In the genomic region with DNA sequence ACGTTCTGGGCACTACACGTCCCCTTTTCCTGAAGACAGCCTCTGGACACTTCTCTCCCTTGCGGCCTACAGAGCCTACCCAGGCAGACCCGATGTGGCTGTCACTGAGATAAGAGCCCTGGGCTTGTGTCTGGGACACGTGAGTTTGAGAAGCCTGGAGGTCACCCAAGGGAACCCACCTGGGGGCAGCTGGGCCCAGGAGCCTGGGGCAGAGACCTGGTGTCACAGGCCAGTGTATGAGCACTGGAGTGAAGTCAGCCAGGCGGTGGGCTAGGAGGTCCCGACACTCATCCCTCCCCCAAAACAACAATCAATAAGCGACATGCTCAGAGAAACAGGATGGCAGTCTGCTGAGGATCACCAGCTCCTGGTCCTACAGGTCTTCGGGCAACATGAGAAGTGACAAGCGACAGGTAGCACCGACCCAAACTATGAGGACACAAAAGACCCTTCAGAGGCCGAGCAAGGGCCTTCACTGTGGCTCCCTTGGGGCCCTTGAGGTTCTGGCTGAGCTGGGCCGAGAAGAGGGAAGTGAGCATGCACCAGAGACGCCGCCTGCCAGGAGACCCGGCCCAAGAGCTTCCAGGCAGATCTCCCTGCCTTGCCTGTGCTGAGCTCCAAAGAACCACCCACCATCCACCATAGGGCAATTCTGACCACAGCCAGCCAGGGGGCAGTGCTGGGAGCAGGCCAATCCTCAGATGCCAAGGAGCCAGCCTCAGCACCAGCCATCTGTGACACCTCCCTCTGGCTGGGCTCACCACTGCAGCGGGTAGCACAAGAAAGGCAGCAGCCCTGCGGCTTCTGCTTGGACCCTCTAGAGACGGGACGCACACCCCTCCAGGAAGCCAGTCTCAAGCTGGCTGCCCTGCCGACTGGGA, we compare ENCODE assay signal across 9 cellular contexts. TPM values are rescaled to one million over a fixed set of nuclear protein-coding genes. Genes with fewer than 3 reads are reported as not detected.
DNase-seq lines count a peak whose midpoint lies in the region; ATAC-seq and TF ChIP-seq lines count a peak whose summit lies in the region.
"Had no signal": no experiment of that assay in that cellular context is flagged by ENCODE, and none has a peak within 500 bp of the region (broad histone marks: within the 10 kb centered on the region; RNA-seq: fewer than 3 reads in every experiment).

No MANE protein-coding gene starts in this region.

- DNase-seq in COLO829 (ENCODE audit: low spot score) (peak; percentile 45), RWPE2 (ENCODE audit: low spot score) (no peak), glomerular visceral epithelial cell (ENCODE audit: extremely low spot score) (peak; percentile 44), NCI-H524 treated with DMSO at 0.1 percent for 48 hours (lab: John Stamatoyannopoulos, UW) (no peak), activated gamma-delta T cell (lab: John Stamatoyannopoulos, UW) (no peak)
- DNase-seq in activated T-helper 1 cell treated with anti-CD3 and anti-CD28 coated beads, Interleukin-12 subunit alpha, Interleukin-12 subunit beta, Interleukin-2, Interleukin-4 antibody, amounts not matched to agents 30 ng/mL and 10 ng/mL and 1 ng/mL, durations not matched to agents 14 hours and 24 hours and 36 hours (ENCODE audit: low spot score) = no peak

- no peaks in the 10 kb centered on the region for H3K4me1 Mint-ChIP-seq in activated T-helper 1 cell treated with anti-CD3 and anti-CD28 coated beads, Interleukin-12 subunit alpha, Interleukin-12 subunit beta, Interleukin-2, Interleukin-4 antibody, amounts not matched to agents 30 ng/mL and 10 ng/mL and 1 ng/mL, durations not matched to agents 14 hours and 24 hours and 36 hours (ENCODE audit: low read depth)

- H3K4me3 ChIP-seq in RWPE2 (ENCODE audit: severe bottlenecking) = no peak overlapping the region
- H3K4me3 ChIP-seq: SJCRH30 had no signal

- H3K4me1 ChIP-seq in RWPE2 (ENCODE audit: insufficient read depth, poor library complexity, severe bottlenecking) = no peaks in the 10 kb centered on the region
- H3K4me1 ChIP-seq: SJCRH30 had no signal

- H3K27ac ChIP-seq in RWPE2 (ENCODE audit: poor library complexity, severe bottlenecking) = no peak overlapping the region
- H3K27ac ChIP-seq: SJCRH30 had no signal

- no peaks in the 10 kb centered on the region for H3K9me3 ChIP-seq in RWPE2 (ENCODE audit: severe bottlenecking)
- H3K9me3 ChIP-seq: SJCRH30 had no signal

- peaks cover 3% of the 10 kb centered on the region for H3K27me3 Mint-ChIP-seq in activated T-helper 1 cell treated with anti-CD3 and anti-CD28 coated beads, Interleukin-12 subunit alpha, Interleukin-12 subunit beta, Interleukin-2, Interleukin-4 antibody, amounts not matched to agents 30 ng/mL and 10 ng/mL and 1 ng/mL, durations not matched to agents 14 hours and 24 hours and 36 hours (ENCODE audit: insufficient read depth)

- no peak overlapping the region for H3K4me3 Mint-ChIP-seq in activated T-helper 1 cell treated with anti-CD3 and anti-CD28 coated beads, Interleukin-12 subunit alpha, Interleukin-12 subunit beta, Interleukin-2, Interleukin-4 antibody, amounts not matched to agents 30 ng/mL and 10 ng/mL and 1 ng/mL, durations not matched to agents 14 hours and 24 hours and 36 hours

- ATAC-seq in GM19463 (IDR thresholded peaks at IDR 0.05; ENCODE audit: unreplicated experiment) (peak; percentile 84), RWPE2 (ENCODE audit: low read depth) (peak; percentile 45; the same call in 1 of the 3 replicates), HG02642 (IDR thresholded peaks at IDR 0.05; ENCODE audit: poor library complexity, unreplicated experiment) (no peak)

- H3K36me3 Mint-ChIP-seq in activated T-helper 1 cell treated with anti-CD3 and anti-CD28 coated beads, Interleukin-12 subunit alpha, Interleukin-12 subunit beta, Interleukin-2, Interleukin-4 antibody, amounts not matched to agents 30 ng/mL and 10 ng/mL and 1 ng/mL, durations not matched to agents 14 hours and 24 hours and 36 hours (ENCODE audit: low read depth) = no peaks in the 10 kb centered on the region

- intact Hi-C loops in activated T-helper 1 cell treated with anti-CD3 and anti-CD28 coated beads, Interleukin-12 subunit alpha, Interleukin-12 subunit beta, Interleukin-2, Interleukin-4 antibody, amounts not matched to agents 30 ng/mL and 10 ng/mL and 1 ng/mL, durations not matched to agents 14 hours and 24 hours and 36 hours (cut with micrococcal nuclease) = no loop called here

- H3K27ac Mint-ChIP-seq in activated T-helper 1 cell treated with anti-CD3 and anti-CD28 coated beads, Interleukin-12 subunit alpha, Interleukin-12 subunit beta, Interleukin-2, Interleukin-4 antibody, amounts not matched to agents 30 ng/mL and 10 ng/mL and 1 ng/mL, durations not matched to agents 14 hours and 24 hours and 36 hours = no peak overlapping the region

- no peak for TF ChIP-seq CTCF in RWPE2 (IDR thresholded peaks at IDR 0.05; ENCODE audit: poor library complexity, severe bottlenecking)

- H3K36me3 ChIP-seq in RWPE2 (ENCODE audit: low read depth) = no peaks in the 10 kb centered on the region
- H3K36me3 ChIP-seq: SJCRH30 had no signal

- H3K9me3 Mint-ChIP-seq in activated T-helper 1 cell treated with anti-CD3 and anti-CD28 coated beads, Interleukin-12 subunit alpha, Interleukin-12 subunit beta, Interleukin-2, Interleukin-4 antibody, amounts not matched to agents 30 ng/mL and 10 ng/mL and 1 ng/mL, durations not matched to agents 14 hours and 24 hours and 36 hours = no peaks in the 10 kb centered on the region

- no peaks in the 10 kb centered on the region for H3K27me3 ChIP-seq in RWPE2 (ENCODE audit: insufficient read depth, poor library complexity, severe bottlenecking)
- H3K27me3 ChIP-seq: SJCRH30 had no signal

RNA-seq across cellular contexts. Expression of gene DUSP9, which starts 11.0 kb away (rescaled TPM):
- 0.10 TPM in 2 replicates for total RNA-seq in activated T-helper 1 cell treated with anti-CD3 and anti-CD28 coated beads, Interleukin-12 subunit alpha, Interleukin-12 subunit beta, Interleukin-2, Interleukin-4 antibody, amounts not matched to agents 30 ng/mL and 10 ng/mL and 1 ng/mL, durations not matched to agents 14 hours and 24 hours and 36 hours

RNA-seq across cellular contexts. Expression of gene CCNQ, which starts 37.1 kb away (rescaled TPM):
- total RNA-seq in activated T-helper 1 cell treated with anti-CD3 and anti-CD28 coated beads, Interleukin-12 subunit alpha, Interleukin-12 subunit beta, Interleukin-2, Interleukin-4 antibody, amounts not matched to agents 30 ng/mL and 10 ng/mL and 1 ng/mL, durations not matched to agents 14 hours and 24 hours and 36 hours = 28.0 and 29.3 TPM in 2 replicates

RNA-seq across cellular contexts. Expression of gene PNCK, which starts 37.6 kb away (rescaled TPM):
- total RNA-seq in activated T-helper 1 cell treated with anti-CD3 and anti-CD28 coated beads, Interleukin-12 subunit alpha, Interleukin-12 subunit beta, Interleukin-2, Interleukin-4 antibody, amounts not matched to agents 30 ng/mL and 10 ng/mL and 1 ng/mL, durations not matched to agents 14 hours and 24 hours and 36 hours = 0.15 TPM in 1 of 2 replicates, not detected in the other
- total RNA-seq: SJCRH30 had no signal

RNA-seq across cellular contexts. Expression of gene SLC6A8, which starts 51.7 kb away (rescaled TPM):
- total RNA-seq in activated T-helper 1 cell treated with anti-CD3 and anti-CD28 coated beads, Interleukin-12 subunit alpha, Interleukin-12 subunit beta, Interleukin-2, Interleukin-4 antibody, amounts not matched to agents 30 ng/mL and 10 ng/mL and 1 ng/mL, durations not matched to agents 14 hours and 24 hours and 36 hours = 5.9 and 6.0 TPM in 2 replicates

Comparison
In these comparisons a context has a peak if more than half of its experiments do, and no peak if none do; other contexts are left out.
1. DNase-seq: peak in COLO829 (single experiment) and glomerular visceral epithelial cell (single experiment); none in RWPE2 (single experiment), NCI-H524 treated with DMSO at 0.1 percent for 48 hours (single experiment), activated gamma-delta T cell (single experiment) and activated T-helper 1 cell treated with anti-CD3 and anti-CD28 coated beads, Interleukin-12 subunit alpha, Interleukin-12 subunit beta, Interleukin-2, Interleukin-4 antibody, amounts not matched to agents 30 ng/mL and 10 ng/mL and 1 ng/mL, durations not matched to agents 14 hours and 24 hours and 36 hours (single experiment).